In the genomic region with DNA sequence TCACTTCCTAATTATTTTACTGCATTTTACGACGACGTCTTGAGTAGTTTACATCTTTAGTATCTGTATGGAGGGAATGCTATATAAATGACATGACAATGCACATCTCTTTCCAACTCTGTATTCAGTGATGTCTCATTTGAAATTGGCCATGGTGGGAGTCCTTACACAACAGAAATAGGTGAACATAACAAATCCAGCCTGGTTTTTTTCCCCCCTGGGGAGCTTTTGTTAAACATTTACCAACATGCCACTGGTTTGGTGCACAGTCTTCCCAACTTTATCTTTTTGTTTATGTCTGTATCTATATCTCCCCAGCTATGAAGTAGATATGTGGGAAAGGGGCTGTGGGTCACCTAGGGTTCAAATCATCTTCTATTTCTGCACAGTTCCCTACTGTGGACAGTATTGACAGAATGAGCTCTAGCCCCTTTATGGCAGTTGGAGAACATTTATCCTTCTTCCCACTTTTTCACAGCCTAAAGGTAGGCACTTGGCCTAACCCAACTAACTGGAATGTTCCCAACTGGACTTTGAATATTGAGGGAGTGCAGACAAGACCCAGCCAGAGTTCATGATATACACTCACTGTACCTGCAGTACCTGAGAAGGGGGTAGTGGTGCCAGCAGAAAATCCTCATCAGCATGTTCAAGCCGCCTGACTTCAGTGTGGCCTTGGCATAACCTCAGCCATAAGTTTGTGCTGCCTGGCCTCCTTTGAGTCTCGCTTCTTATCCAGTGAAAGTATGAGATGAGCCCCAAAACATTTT, we compare ENCODE assay signal across 1 cellular context.
TF ChIP-seq lines count a peak whose summit lies in the region.

No MANE protein-coding gene starts in this region.

TF ChIP-seq in A549, 52 proteins besides CTCF, POLR2A, EP300 and RAD21 (continued from another document):
- TF ChIP-seq, protein P1, sequence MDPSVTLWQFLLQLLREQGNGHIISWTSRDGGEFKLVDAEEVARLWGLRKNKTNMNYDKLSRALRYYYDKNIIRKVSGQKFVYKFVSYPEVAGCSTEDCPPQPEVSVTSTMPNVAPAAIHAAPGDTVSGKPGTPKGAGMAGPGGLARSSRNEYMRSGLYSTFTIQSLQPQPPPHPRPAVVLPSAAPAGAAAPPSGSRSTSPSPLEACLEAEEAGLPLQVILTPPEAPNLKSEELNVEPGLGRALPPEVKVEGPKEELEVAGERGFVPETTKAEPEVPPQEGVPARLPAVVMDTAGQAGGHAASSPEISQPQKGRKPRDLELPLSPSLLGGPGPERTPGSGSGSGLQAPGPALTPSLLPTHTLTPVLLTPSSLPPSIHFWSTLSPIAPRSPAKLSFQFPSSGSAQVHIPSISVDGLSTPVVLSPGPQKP (IDR thresholded peaks at IDR 0.05; ENCODE audit: low read depth, low read length), result no peak
- no peak for TF ChIP-seq CEBPB (IDR thresholded peaks at IDR 0.05)
- no peak for TF ChIP-seq ZFP36 (IDR thresholded peaks at IDR 0.05; ENCODE audit: borderline replicate concordance, partially characterized antibody)
- no peak for TF ChIP-seq BHLHE40 (IDR thresholded peaks at IDR 0.05; ENCODE audit: low read depth, low read length)
